Comparison of ENCODE assay signal across 25 cellular contexts in genomic region chr13:98025480-98026025, GRCh38.
"Had no signal": no experiment of that assay in that cellular context is flagged by ENCODE, and none has a peak within 500 bp of the region (broad histone marks: within the 10 kb centered on the region; RNA-seq: fewer than 3 reads in every experiment).

No MANE protein-coding gene starts in this region.

- H3K4me3 ChIP-seq: gastroesophageal sphincter, heart left ventricle, hepatocyte, left lung, neural progenitor cell, smooth muscle cell, stomach, thyroid gland, vagina had no signal

- H3K36me3 ChIP-seq: thyroid gland had no signal

- H2AFZ ChIP-seq: hepatocyte, neural progenitor cell, parathyroid adenoma had no signal

- H3K27ac ChIP-seq: epithelial cell of prostate, foreskin keratinocyte, gastroesophageal sphincter, heart left ventricle, hepatocyte, left lung, neural progenitor cell, parathyroid adenoma, stomach, thyroid gland, vagina had no signal

- H3K9ac ChIP-seq: neural progenitor cell, parathyroid adenoma had no signal

- DNase-seq: effector CD8-positive, alpha-beta T cell; foreskin keratinocyte; heart left ventricle; kidney; left cardiac atrium; left lung; mesendoderm; midbrain; naive thymus-derived CD4-positive, alpha-beta T cell; stimulated activated CD4-positive, alpha-beta T cell treated with anti-CD3 and anti-CD28 coated beads, Interleukin-12 subunit alpha, Interleukin-12 subunit beta, amount 100 ng/mL, for 4 hours; stimulated activated CD4-positive, alpha-beta T cell treated with anti-CD3 and anti-CD28 coated beads, Interleukin-1b, Interleukin-23, amount 100 ng/mL, for 48 hours; stimulated activated CD4-positive, alpha-beta T cell treated with anti-CD3 and anti-CD28 coated beads, Interleukin-4, amount 100 ng/mL, for 1 hour; stimulated activated naive CD4-positive, alpha-beta T cell treated with Interleukin-2 at 50 U/mL for 16 hours; stomach; thyroid gland; trophoblast cell had no signal

- H3K9me3 ChIP-seq: gastroesophageal sphincter, heart left ventricle, left lung, stomach, thyroid gland, vagina had no signal

- H3K27me3 ChIP-seq: foreskin keratinocyte, gastroesophageal sphincter, heart left ventricle, hepatocyte, left lung, neural progenitor cell, stomach, thyroid gland, vagina had no signal

- H3K4me1 ChIP-seq: foreskin keratinocyte, left lung, neural progenitor cell, parathyroid adenoma, stomach, vagina had no signal

- ATAC-seq: esophagus mucosa; foreskin keratinocyte; gastroesophageal sphincter; left lung; naive thymus-derived CD4-positive, alpha-beta T cell; stimulated activated effector memory CD8-positive, alpha-beta T cell treated with anti-CD3 and anti-CD28 coated beads, Interleukin-12 subunit alpha, Interleukin-12 subunit beta, amount 100 ng/mL, for 72 hours had no signal

- H3K4me2 ChIP-seq: hepatocyte, neural progenitor cell, smooth muscle cell had no signal

- H3K79me2 ChIP-seq: hepatocyte, parathyroid adenoma had no signal

- FAIRE-seq: kidney had no signal
